ENCODE assay signal across 1 cellular context in genomic region chr17:2962236-2962635, GRCh38.
TF ChIP-seq lines count a peak whose summit lies in the region.

No MANE protein-coding gene starts in this region.

TF ChIP-seq in WTC11, 78 proteins besides CTCF, POLR2A, EP300 and RAD21 (continued from another document):
- TF ChIP-seq ARID4B (CRISPR knock-in tag; IDR thresholded peaks at IDR 0.05; ENCODE audit: borderline replicate concordance) (no peak), GABPB1 (CRISPR knock-in tag; IDR thresholded peaks at IDR 0.05) (no peak)
